36 cellular contexts compared by ENCODE assay signal in the genomic region with DNA sequence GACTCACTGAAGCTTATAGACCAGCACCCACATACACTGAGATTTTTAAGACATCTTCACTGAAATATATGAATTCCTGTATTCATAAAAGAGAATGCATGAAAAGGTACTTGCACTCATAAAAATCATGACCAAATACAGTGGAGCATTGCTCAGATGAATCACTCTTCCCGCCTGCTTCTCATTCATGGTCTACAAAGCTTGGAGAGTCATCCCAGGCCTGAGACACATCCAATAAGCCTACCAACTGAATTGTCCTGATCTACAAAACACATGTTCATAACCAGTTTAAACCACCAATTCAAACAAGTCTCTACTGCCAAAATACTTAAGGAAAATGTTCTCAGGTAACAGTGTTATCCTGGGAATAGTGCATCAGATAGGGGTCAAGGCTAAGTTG. TPM values are rescaled to one million over a fixed set of nuclear protein-coding genes. Genes with fewer than 3 reads are reported as not detected.
"Had no signal": no experiment of that assay in that cellular context is flagged by ENCODE, and none has a peak within 500 bp of the region (broad histone marks: within the 10 kb centered on the region; RNA-seq: fewer than 3 reads in every experiment).

No MANE protein-coding gene starts in this region.

- ATAC-seq: gastroesophageal sphincter; left lobe of liver; natural killer cell treated with Interleukin-12 subunit alpha and Interleukin-12 subunit beta and Interleukin-15 and Interleukin-18, amount 100 ng/mL, for 72 hours; sciatic nerve; T-helper 17 cell had no signal

- H3K4me1 ChIP-seq: ascending aorta, gastroesophageal sphincter had no signal

- H3K27me3 Mint-ChIP-seq: activated CD4-positive, alpha-beta memory T cell treated with anti-CD3 and anti-CD28 coated beads for 36 hours; progenitor cell of endocrine pancreas; stimulated activated naive CD8-positive, alpha-beta T cell treated with anti-CD3 and anti-CD28 coated beads, Interleukin-15, Interleukin-2, amounts not matched to agents 100 ng/mL and 50 ng/mL, for 24 hours had no signal

- H3K4me3 ChIP-seq: ascending aorta, cardiac muscle cell, coronary artery, dorsolateral prefrontal cortex, gastroesophageal sphincter, lung, skin epidermis, thoracic aorta had no signal

- H3K36me3 Mint-ChIP-seq: activated CD4-positive, alpha-beta memory T cell treated with anti-CD3 and anti-CD28 coated beads for 36 hours; activated naive CD4-positive, alpha-beta T cell treated with anti-CD3 and anti-CD28 coated beads, Interleukin-2, amount 10 ng/mL, durations not matched to agents 7 days and 5 days; activated naive CD8-positive, alpha-beta T cell treated with anti-CD3 and anti-CD28 coated beads, Interleukin-2, amount 10 ng/mL, durations not matched to agents 7 days and 5 days; brain; immature natural killer cell; natural killer cell treated with Interleukin-12 subunit alpha and Interleukin-12 subunit beta and Interleukin-15 and Interleukin-18, amount 100 ng/mL, for 72 hours had no signal

- H3K4me3 Mint-ChIP-seq: activated CD4-positive, alpha-beta memory T cell treated with anti-CD3 and anti-CD28 coated beads for 36 hours; activated CD4-positive, alpha-beta T cell treated with anti-CD3 and anti-CD28 coated beads, Interleukin-2, amount 10 ng/mL, durations not matched to agents 24 days and 14 days; activated naive CD4-positive, alpha-beta T cell treated with anti-CD3 and anti-CD28 coated beads, Interleukin-2, amount 10 ng/mL, durations not matched to agents 7 days and 5 days; activated naive CD8-positive, alpha-beta T cell treated with anti-CD3 and anti-CD28 coated beads, Interleukin-2, amount 10 ng/mL, durations not matched to agents 7 days and 5 days; activated T-cell treated with anti-CD3 and anti-CD28 coated beads, Interleukin-2, amount 50 U/mL, for 24 hours; brain; immature natural killer cell; natural killer cell treated with Interleukin-12 subunit alpha and Interleukin-12 subunit beta and Interleukin-15 and Interleukin-18, amount 100 ng/mL, for 72 hours; stimulated activated naive CD8-positive, alpha-beta T cell treated with anti-CD3 and anti-CD28 coated beads, Interleukin-15, Interleukin-2, amounts not matched to agents 100 ng/mL and 50 ng/mL, for 24 hours; T-helper 17 cell had no signal

- H3K4me1 Mint-ChIP-seq: activated CD4-positive, alpha-beta T cell treated with anti-CD3 and anti-CD28 coated beads, Interleukin-2, amount 10 ng/mL, durations not matched to agents 24 days and 14 days; activated naive CD4-positive, alpha-beta T cell treated with anti-CD3 and anti-CD28 coated beads, Interleukin-2, amount 10 ng/mL, durations not matched to agents 7 days and 5 days; activated naive CD8-positive, alpha-beta T cell treated with anti-CD3 and anti-CD28 coated beads, Interleukin-2, amount 10 ng/mL, durations not matched to agents 7 days and 5 days; immature natural killer cell; T-helper 17 cell had no signal

- H3K27me3 ChIP-seq: ascending aorta, cardiac muscle cell, neutrophil had no signal

- H3K27ac ChIP-seq: ascending aorta, cardiac muscle cell, coronary artery, dorsolateral prefrontal cortex, gastroesophageal sphincter, neutrophil, skin epidermis, thoracic aorta had no signal

- H3K9me3 ChIP-seq: ascending aorta, gastroesophageal sphincter, neutrophil, thoracic aorta had no signal

- H3K27ac Mint-ChIP-seq: activated CD4-positive, alpha-beta memory T cell treated with anti-CD3 and anti-CD28 coated beads for 36 hours; activated CD4-positive, alpha-beta T cell treated with anti-CD3 and anti-CD28 coated beads, Interleukin-2, amount 10 ng/mL, durations not matched to agents 24 days and 14 days; activated naive CD4-positive, alpha-beta T cell treated with anti-CD3 and anti-CD28 coated beads, Interleukin-2, amount 10 ng/mL, durations not matched to agents 7 days and 5 days; activated naive CD8-positive, alpha-beta T cell treated with anti-CD3 and anti-CD28 coated beads, Interleukin-2, amount 10 ng/mL, durations not matched to agents 7 days and 5 days; activated T-cell treated with anti-CD3 and anti-CD28 coated beads, Interleukin-2, amount 50 U/mL, for 24 hours; immature natural killer cell; natural killer cell treated with Interleukin-12 subunit alpha and Interleukin-12 subunit beta and Interleukin-15 and Interleukin-18, amount 100 ng/mL, for 72 hours; progenitor cell of endocrine pancreas; stimulated activated naive CD8-positive, alpha-beta T cell treated with anti-CD3 and anti-CD28 coated beads, Interleukin-15, Interleukin-2, amounts not matched to agents 100 ng/mL and 50 ng/mL, for 24 hours; T-helper 17 cell had no signal

- H3K36me3 ChIP-seq: ascending aorta, cardiac muscle cell, gastroesophageal sphincter, neutrophil, thoracic aorta had no signal

- DNase-seq: activated CD4-positive, alpha-beta memory T cell treated with anti-CD3 and anti-CD28 coated beads for 36 hours; activated CD4-positive, alpha-beta T cell treated with anti-CD3 and anti-CD28 coated beads, Interleukin-2, amount 10 ng/mL, durations not matched to agents 24 days and 14 days; activated CD4-positive, CD25-positive, alpha-beta regulatory T cell treated with anti-CD3 and anti-CD28 coated beads, Interleukin-2, amount 50 U/mL, for 72 hours; activated CD8-positive, alpha-beta memory T cell treated with anti-CD3 and anti-CD28 coated beads, Interleukin-2, amount 50 U/mL, for 4 hours; activated gamma-delta T cell; activated naive CD4-positive, alpha-beta T cell treated with anti-CD3 and anti-CD28 coated beads, Interleukin-2, amount 10 ng/mL, durations not matched to agents 7 days and 5 days; activated naive CD8-positive, alpha-beta T cell treated with anti-CD3 and anti-CD28 coated beads, Interleukin-2, amount 10 ng/mL, durations not matched to agents 7 days and 5 days; activated T-cell treated with anti-CD3 and anti-CD28 coated beads, Interleukin-2, amount 50 U/mL, for 24 hours; cerebellar nuclear complex; dorsolateral prefrontal cortex; effector memory CD4-positive, alpha-beta T cell; hypothalamus; immature natural killer cell; kidney; mesendoderm; retina; stimulated activated CD4-positive, alpha-beta T cell treated with anti-CD3 and anti-CD28 coated beads, Interleukin-12 subunit alpha, Interleukin-12 subunit beta, amount 100 ng/mL, for 4 hours; stimulated activated CD4-positive, alpha-beta T cell treated with anti-CD3 and anti-CD28 coated beads, Interleukin-4, amount 100 ng/mL, for 1 hour; T-helper 17 cell; T1000; trophoblast cell had no signal

- H3K9me3 Mint-ChIP-seq: activated CD4-positive, alpha-beta memory T cell treated with anti-CD3 and anti-CD28 coated beads for 36 hours; activated CD4-positive, alpha-beta T cell treated with anti-CD3 and anti-CD28 coated beads, Interleukin-2, amount 10 ng/mL, durations not matched to agents 24 days and 14 days; activated naive CD4-positive, alpha-beta T cell treated with anti-CD3 and anti-CD28 coated beads, Interleukin-2, amount 10 ng/mL, durations not matched to agents 7 days and 5 days; activated naive CD8-positive, alpha-beta T cell treated with anti-CD3 and anti-CD28 coated beads, Interleukin-2, amount 10 ng/mL, durations not matched to agents 7 days and 5 days; activated T-cell treated with anti-CD3 and anti-CD28 coated beads, Interleukin-2, amount 50 U/mL, for 24 hours; brain; immature natural killer cell; natural killer cell treated with Interleukin-12 subunit alpha and Interleukin-12 subunit beta and Interleukin-15 and Interleukin-18, amount 100 ng/mL, for 72 hours; stimulated activated naive CD8-positive, alpha-beta T cell treated with anti-CD3 and anti-CD28 coated beads, Interleukin-15, Interleukin-2, amounts not matched to agents 100 ng/mL and 50 ng/mL, for 24 hours had no signal

RNA-seq across cellular contexts. Expression of a gene that starts 38.1 kb away (rescaled TPM):
- total RNA-seq: activated CD4-positive, alpha-beta memory T cell treated with anti-CD3 and anti-CD28 coated beads for 36 hours; activated CD4-positive, alpha-beta T cell treated with anti-CD3 and anti-CD28 coated beads, Interleukin-2, amount 10 ng/mL, durations not matched to agents 24 days and 14 days; activated naive CD8-positive, alpha-beta T cell treated with anti-CD3 and anti-CD28 coated beads, Interleukin-2, amount 10 ng/mL, durations not matched to agents 7 days and 5 days; osteocyte; T-helper 17 cell had no signal
